ENCODE assay signal across 8 cellular contexts in genomic region chr12:111599459-111600295, GRCh38. TPM values are rescaled to one million over a fixed set of nuclear protein-coding genes. Genes with fewer than 3 reads are reported as not detected.
DNase-seq lines count a peak whose midpoint lies in the region; ATAC-seq and TF ChIP-seq lines count a peak whose summit lies in the region.

No MANE protein-coding gene starts in this region.

- H2AFZ ChIP-seq in mammary epithelial cell (ENCODE audit: low read depth, low read length) = peak overlapping the region; percentile 86

- 1% methylated on average over 22 of the region's 57 CpGs for WGBS in mammary epithelial cell (ENCODE audit: low coverage, missing lambda C conversion rate)

- TSS peak; percentile 87 for BruUV-seq in A673 (replicated peaks; lab: Mats Ljungman, UMichigan)
- BruUV-seq in mammary epithelial cell (replicated peaks; lab: Mats Ljungman, UMichigan) = TSS peak; percentile 87

- in situ Hi-C loops in mammary epithelial cell (cut with MboI; ENCODE audit: low sequenced_read_pairs in 2 of 2) = no loop called here

- H3K9me3 ChIP-seq in A673 (ENCODE audit: low read depth, low read length, poor library complexity, severe bottlenecking) = no peaks in the 10 kb centered on the region
- H3K9me3 ChIP-seq in mammary epithelial cell (replicated peaks; ENCODE audit: insufficient read depth, low read length) = no peaks in the 10 kb centered on the region

- TF ChIP-seq CTCF in A673 (conservative IDR thresholded peaks at IDR 0.05; ENCODE audit: low read depth, low read length) (no peak), WI38 (IDR thresholded peaks at IDR 0.05; ENCODE audit: low read depth, low read length) (no peak), mammary epithelial cell (conservative IDR thresholded peaks at IDR 0.05 in 1 of 2, IDR thresholded peaks at IDR 0.05 in 1 of 2; ENCODE audit: extremely low read depth in 1 of 2, insufficient read depth in 1 of 2, low read depth in 1 of 2, low read length in 2 of 2) (no peak)

- DNase-seq in A673 (ENCODE audit: low spot score) = peak; percentile 97
- DNase-seq in NCI-H2171 treated with DMSO at 0.1 percent for 48 hours (lab: John Stamatoyannopoulos, UW) = peak; percentile 94
- DNase-seq in mammary epithelial cell = peak; percentile 81
- peak; percentile 97 for DNase-seq in iPS-NIHi11 (ENCODE audit: low spot score)

- no peaks in the 10 kb centered on the region for H3K27me3 ChIP-seq in A673 (replicated peaks; ENCODE audit: insufficient read depth, low read depth, low read length, poor library complexity)
- H3K27me3 ChIP-seq in mammary epithelial cell (ENCODE audit: insufficient read depth, low read length) = no peaks in the 10 kb centered on the region

- no peaks in the 10 kb centered on the region for H3K36me3 ChIP-seq in A673 (ENCODE audit: insufficient read depth, low read length, poor library complexity, severe bottlenecking)
- no peaks in the 10 kb centered on the region for H3K36me3 ChIP-seq in mammary epithelial cell (ENCODE audit: insufficient read depth, low read length)

- ATAC-seq in GM18861 (IDR thresholded peaks at IDR 0.05; ENCODE audit: unreplicated experiment) (peak; percentile 57), HG03095 (IDR thresholded peaks at IDR 0.05; ENCODE audit: unreplicated experiment) (peak; percentile 63)

- POLR2A ChIA-PET in A673 (lab: Charles Lee; ENCODE audit: low non-redundant PET) = no interaction called here

- CTCF ChIA-PET in A673 (lab: Charles Lee) = no interaction called here
- CTCF ChIA-PET in mammary epithelial cell (lab: Charles Lee; ENCODE audit: low non-redundant PET) = no interaction called here

- H3K4me3 ChIP-seq in A673 (ENCODE audit: low read depth, low read length, poor library complexity, severe bottlenecking) (peak overlapping the region; percentile 83), WI38 (ENCODE audit: low read depth, low read length) (peak overlapping the region; percentile 94), mammary epithelial cell (replicated peaks in 1 of 3; ENCODE audit: insufficient read depth in 1 of 3, low read depth in 2 of 3, low read length in 3 of 3) (peak overlapping the region; percentile 61 to 99 (median 93)), skin epidermis (peak overlapping the region; percentile 63 to 99 (median 92))

- peak overlapping the region; percentile 98 for H3K27ac ChIP-seq in A673 (ENCODE audit: low read depth, low read length, poor library complexity, severe bottlenecking)
- H3K27ac ChIP-seq in mammary epithelial cell (ENCODE audit: insufficient read depth, low read depth, low read length) = peak overlapping the region; percentile 53
- peak overlapping the region; percentile 93 to 100 (median 98) for H3K27ac ChIP-seq in skin epidermis

- H3K4me2 ChIP-seq in mammary epithelial cell (ENCODE audit: insufficient read depth, low read depth, low read length) = peak overlapping the region; percentile 83

- H3K4me1 ChIP-seq in A673 (ENCODE audit: insufficient read depth, low read length, poor library complexity, severe bottlenecking) (peaks cover 11% of the 10 kb centered on the region), mammary epithelial cell (ENCODE audit: insufficient read depth, low read length) (peaks cover 9% of the 10 kb centered on the region)

- H3K79me2 ChIP-seq in mammary epithelial cell (ENCODE audit: insufficient read depth, low read length) = peaks cover 55% of the 10 kb centered on the region

- H4K20me1 ChIP-seq in mammary epithelial cell (ENCODE audit: insufficient read depth, low read length) = no peaks in the 10 kb centered on the region

- dilution Hi-C loops in mammary epithelial cell (cut with HindIII; ENCODE audit: low sequenced_read_pairs) = no loop called here

- H3K9ac ChIP-seq in mammary epithelial cell (ENCODE audit: insufficient read depth, low read length) = peak overlapping the region; percentile 55

- intact Hi-C loops in A673 (cut with micrococcal nuclease; ENCODE audit: unreplicated experiment) (loop anchor here (5.0 kb wide), 1 partner anchor 192 kb away; the partner anchor contains the start of gene SH2B3), mammary epithelial cell (cut with micrococcal nuclease) (loop anchor here (5.0 kb wide), 1 partner anchor 88 kb away; the partner anchor contains the start of genes ACAD10 and BRAP)

RNA-seq across cellular contexts. Expression of gene ATXN2, which starts 0.6 kb away (rescaled TPM):
- total RNA-seq in A673 (2021) = 82.8 and 94.4 TPM in 2 replicates
- 10 to 100 TPM; 37.5 to 69.8 TPM for total RNA-seq in mammary epithelial cell
- polyA plus RNA-seq in mammary epithelial cell = 23.4 TPM
- 68.9 TPM for polyA minus RNA-seq in mammary epithelial cell

Comparison
In these comparisons a context has a peak if more than half of its experiments do, and no peak if none do; other contexts are left out.
1. Peak in every context shown above with its lines: DNase-seq, ATAC-seq, H3K4me3 ChIP-seq and H3K27ac ChIP-seq.